ENCODE assay signal across 25 cellular contexts in the genomic region with DNA sequence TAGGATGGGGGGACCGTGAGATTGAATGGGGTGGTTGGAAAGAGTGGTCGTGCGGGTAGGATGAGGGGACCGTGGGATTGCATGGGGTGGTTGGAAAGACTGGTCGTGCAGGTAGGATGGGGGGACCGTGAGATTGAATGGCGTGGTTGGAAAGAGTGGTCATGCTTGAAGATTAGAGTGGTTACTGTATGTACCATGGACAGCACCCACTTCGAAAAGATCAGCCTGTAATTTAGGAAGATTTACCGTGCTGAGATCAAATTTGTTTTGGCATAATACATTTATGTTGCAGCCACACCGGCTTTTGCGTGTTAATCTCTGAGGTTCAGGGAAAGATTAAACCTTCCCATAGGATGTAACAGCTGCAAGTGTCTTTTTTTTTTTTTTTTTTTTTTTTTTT.
DNase-seq lines count a peak whose midpoint lies in the region; ATAC-seq, FAIRE-seq and TF ChIP-seq lines count a peak whose summit lies in the region.
"Had no signal": no experiment of that assay in that cellular context is flagged by ENCODE, and none has a peak within 500 bp of the region (broad histone marks: within the 10 kb centered on the region; RNA-seq: fewer than 3 reads in every experiment).

No MANE protein-coding gene starts in this region.

- SMC1A ChIA-PET in GM12878 (lab: Charles Lee; ENCODE audit: uncharacterized antibody, unreplicated experiment) = no interaction called here

- no peak overlapping the region for H3K56ac ChIP-seq in mesendoderm (ENCODE audit: low read length)

- no peaks in the 10 kb centered on the region for H3K9me3 ChIP-seq in GM12878 (replicated peaks; ENCODE audit: control insufficient read depth, insufficient read depth, low read length)
- no peaks in the 10 kb centered on the region for H3K9me3 ChIP-seq in effector memory CD4-positive, alpha-beta T cell (ENCODE audit: control insufficient read depth, low read length)

- no peak overlapping the region for H3K4me3 ChIP-seq in NB4 (ENCODE audit: low read depth, low read length)
- no peak overlapping the region for H3K4me3 ChIP-seq in GM12878
- no peak overlapping the region for H3K4me3 ChIP-seq in mesendoderm (ENCODE audit: low read length)
- no peak overlapping the region for H3K4me3 ChIP-seq in effector memory CD4-positive, alpha-beta T cell (ENCODE audit: insufficient read depth, low read depth, low read length, poor library complexity, severe bottlenecking)

- H2BK15ac ChIP-seq in mesendoderm (replicated peaks; ENCODE audit: low read depth) = no peak overlapping the region

- H3K23ac ChIP-seq in mesendoderm (ENCODE audit: low read length) = no peak overlapping the region

- WGBS in GM12878 (ENCODE audit: insufficient coverage, insufficient replicate concordance, low lambda C conversion rate, missing lambda C conversion rate) = 34% methylated on average over 11 of the region's 11 CpGs
- WGBS in mesendoderm (ENCODE audit: extremely low coverage, insufficient coverage, low lambda C conversion rate) = no CpG with 5 or more reads among the region's 11 CpGs

- H3K36me3 ChIP-seq in GM12878 (ENCODE audit: control insufficient read depth in 2 of 2, insufficient read depth in 2 of 2, low read length in 1 of 2) (no peaks in the 10 kb centered on the region), mesendoderm (ENCODE audit: control insufficient read depth, insufficient read depth, low read length) (no peaks in the 10 kb centered on the region)
- H3K36me3 ChIP-seq in effector memory CD4-positive, alpha-beta T cell (ENCODE audit: control insufficient read depth, insufficient read depth, low read length) = no peaks in the 10 kb centered on the region

- H3K18ac ChIP-seq in mesendoderm (ENCODE audit: low read length) = no peak overlapping the region

- CTCF ChIA-PET in GM12878 (lab: Yijun Ruan, JAX) = no interaction called here

- H4K5ac ChIP-seq in mesendoderm (ENCODE audit: low read length) = no peak overlapping the region

- RAD21 ChIA-PET in GM12878 (lab: Charles Lee; ENCODE audit: unreplicated experiment) = no interaction called here

- H3K27me3 ChIP-seq in GM12878 (replicated peaks in 1 of 2; ENCODE audit: control insufficient read depth in 2 of 2, insufficient read depth in 2 of 2, low read length in 1 of 2) = no peaks in the 10 kb centered on the region
- no peaks in the 10 kb centered on the region for H3K27me3 ChIP-seq in mesendoderm (ENCODE audit: insufficient read depth, low read length, poor library complexity)
- no peaks in the 10 kb centered on the region for H3K27me3 ChIP-seq in effector memory CD4-positive, alpha-beta T cell (replicated peaks; ENCODE audit: control insufficient read depth, insufficient read depth, low read length, poor library complexity, severe bottlenecking)

- no peak for TF ChIP-seq POLR2A in NB4 (IDR thresholded peaks at IDR 0.05; ENCODE audit: extremely low read depth, insufficient read length)
- TF ChIP-seq POLR2A in GM12878 (IDR thresholded peaks at IDR 0.05; ENCODE audit: low read depth, low read length) = no peak

- FAIRE-seq in GM12878 (lab: Jason Lieb, UNC) = no peak
- FAIRE-seq: GM18507 had no signal

- H2AFZ ChIP-seq in GM12878 (ENCODE audit: control insufficient read depth, low read depth, low read length) = no peak overlapping the region

- no peak for TF ChIP-seq RAD21 in GM12878 (IDR thresholded peaks at IDR 0.05; ENCODE audit: insufficient read depth, low read depth, low read length)

- no peak overlapping the region for H2BK120ac ChIP-seq in mesendoderm (ENCODE audit: low read depth, low read length)

- H3K4ac ChIP-seq in mesendoderm (ENCODE audit: low read depth, low read length) = no peak overlapping the region

- POLR2A ChIA-PET in GM12878 (lab: Charles Lee) = no interaction called here

- no peak for ATAC-seq in GM12878
- ATAC-seq in HG02884 (IDR thresholded peaks at IDR 0.05; ENCODE audit: unreplicated experiment) = no peak
- ATAC-seq: PC-3 had no signal

- H3K4me1 ChIP-seq in GM12878 (ENCODE audit: control insufficient read depth, insufficient read depth, low read length) (no peaks in the 10 kb centered on the region), mesendoderm (ENCODE audit: control insufficient read depth, low read depth, low read length) (no peaks in the 10 kb centered on the region)
- H3K4me1 ChIP-seq in effector memory CD4-positive, alpha-beta T cell (ENCODE audit: control insufficient read depth, insufficient read depth, low read length, poor library complexity, severe bottlenecking) = no peaks in the 10 kb centered on the region

- DNase-seq in NCI-H82 (lab: John Stamatoyannopoulos, UW) (peak; percentile 19), NCI-H82 treated with DMSO at 0.1 percent for 48 hours (lab: John Stamatoyannopoulos, UW; ENCODE audit: unreplicated experiment) (no peak), NB4 (ENCODE audit: low read depth) (peak; percentile 2), GM12878 (ENCODE audit: low read depth, low spot score) (no peak), mesendoderm (peak; percentile 9), 8988T (no peak)
- DNase-seq in effector memory CD4-positive, alpha-beta T cell = no peak
- DNase-seq: Calu3; DMS153; DND-41; H7; IMR-90; NCI-H1092 treated with DMSO at 0.1 percent for 48 hours; NCI-H1436; NCI-H187 treated with DMSO at 0.1 percent for 48 hours; NCI-H2107; NCI-H524; NCI-H748 treated with DMSO at 0.1 percent for 48 hours; NK-92 treated with Interleukin-12 subunit alpha and Interleukin-12 subunit beta, amount 100 ng/mL, for 24 hours; PC-3; RPMI8226; SHP77 had no signal

- no peak overlapping the region for H3K4me2 ChIP-seq in GM12878 (ENCODE audit: control insufficient read depth, insufficient read depth)
- no peak overlapping the region for H3K4me2 ChIP-seq in mesendoderm (ENCODE audit: low read length)

- H4K8ac ChIP-seq in mesendoderm (ENCODE audit: low read depth, low read length) = no peak overlapping the region

- H4K20me1 ChIP-seq in GM12878 (ENCODE audit: control insufficient read depth, insufficient read depth) = no peaks in the 10 kb centered on the region

- TF ChIP-seq CTCF in NB4 (IDR thresholded peaks at IDR 0.05; ENCODE audit: low read depth, low read length) = no peak
- TF ChIP-seq CTCF in GM12878 (IDR thresholded peaks at IDR 0.05 in 2 of 3, conservative IDR thresholded peaks at IDR 0.05 in 1 of 3; ENCODE audit: control insufficient read depth in 2 of 3, extremely low read depth in 1 of 3, insufficient read depth in 1 of 3, low read depth in 3 of 3, low read length in 3 of 3) = no peak

- no peak for TF ChIP-seq EP300 in GM12878 (IDR thresholded peaks at IDR 0.05; ENCODE audit: borderline replicate concordance in 1 of 2, control insufficient read depth in 1 of 2, low read depth in 2 of 2, low read length in 2 of 2)

- H3K79me2 ChIP-seq in GM12878 (ENCODE audit: control insufficient read depth, insufficient read depth, low read length) = no peaks in the 10 kb centered on the region
- H3K79me2 ChIP-seq in mesendoderm (ENCODE audit: control insufficient read depth, insufficient read depth, low read length) = no peaks in the 10 kb centered on the region

- H3K79me1 ChIP-seq in mesendoderm (ENCODE audit: low read length) = no peaks in the 10 kb centered on the region

- H2AK5ac ChIP-seq in mesendoderm (ENCODE audit: low read length) = no peak overlapping the region

- in situ Hi-C loops in GM12878 (cut with MboI) = no loop called here

- H3K9ac ChIP-seq in GM12878 (ENCODE audit: control insufficient read depth, insufficient read depth, low read length) (no peak overlapping the region), mesendoderm (ENCODE audit: low read length) (no peak overlapping the region)

- H3K27ac ChIP-seq in GM12878 (ENCODE audit: control insufficient read depth, insufficient read depth) (no peak overlapping the region), mesendoderm (ENCODE audit: low read depth, low read length) (no peak overlapping the region)
- no peak overlapping the region for H3K27ac ChIP-seq in effector memory CD4-positive, alpha-beta T cell (ENCODE audit: insufficient read depth, low read length, poor library complexity, severe bottlenecking)
- H3K27ac ChIP-seq: 22Rv1 had no signal

- intact Hi-C loops in GM12878 (cut with micrococcal nuclease; ENCODE audit: unreplicated experiment) = no loop called here

- H2BK5ac ChIP-seq in mesendoderm (ENCODE audit: low read length) = no peak overlapping the region

- no TSS peak for BruUV-seq in GM12878 (replicated peaks; lab: Mats Ljungman, UMichigan)

TF ChIP-seq in GM12878, 131 proteins besides CTCF, POLR2A, EP300 and RAD21:
- TF ChIP-seq, protein P1, sequence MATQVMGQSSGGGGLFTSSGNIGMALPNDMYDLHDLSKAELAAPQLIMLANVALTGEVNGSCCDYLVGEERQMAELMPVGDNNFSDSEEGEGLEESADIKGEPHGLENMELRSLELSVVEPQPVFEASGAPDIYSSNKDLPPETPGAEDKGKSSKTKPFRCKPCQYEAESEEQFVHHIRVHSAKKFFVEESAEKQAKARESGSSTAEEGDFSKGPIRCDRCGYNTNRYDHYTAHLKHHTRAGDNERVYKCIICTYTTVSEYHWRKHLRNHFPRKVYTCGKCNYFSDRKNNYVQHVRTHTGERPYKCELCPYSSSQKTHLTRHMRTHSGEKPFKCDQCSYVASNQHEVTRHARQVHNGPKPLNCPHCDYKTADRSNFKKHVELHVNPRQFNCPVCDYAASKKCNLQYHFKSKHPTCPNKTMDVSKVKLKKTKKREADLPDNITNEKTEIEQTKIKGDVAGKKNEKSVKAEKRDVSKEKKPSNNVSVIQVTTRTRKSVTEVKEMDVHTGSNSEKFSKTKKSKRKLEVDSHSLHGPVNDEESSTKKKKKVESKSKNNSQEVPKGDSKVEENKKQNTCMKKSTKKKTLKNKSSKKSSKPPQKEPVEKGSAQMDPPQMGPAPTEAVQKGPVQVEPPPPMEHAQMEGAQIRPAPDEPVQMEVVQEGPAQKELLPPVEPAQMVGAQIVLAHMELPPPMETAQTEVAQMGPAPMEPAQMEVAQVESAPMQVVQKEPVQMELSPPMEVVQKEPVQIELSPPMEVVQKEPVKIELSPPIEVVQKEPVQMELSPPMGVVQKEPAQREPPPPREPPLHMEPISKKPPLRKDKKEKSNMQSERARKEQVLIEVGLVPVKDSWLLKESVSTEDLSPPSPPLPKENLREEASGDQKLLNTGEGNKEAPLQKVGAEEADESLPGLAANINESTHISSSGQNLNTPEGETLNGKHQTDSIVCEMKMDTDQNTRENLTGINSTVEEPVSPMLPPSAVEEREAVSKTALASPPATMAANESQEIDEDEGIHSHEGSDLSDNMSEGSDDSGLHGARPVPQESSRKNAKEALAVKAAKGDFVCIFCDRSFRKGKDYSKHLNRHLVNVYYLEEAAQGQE (IDR thresholded peaks at IDR 0.05; ENCODE audit: low read depth, low read length) = peak; percentile 63; the same call in 1 of the 2 replicates
- no peak for TF ChIP-seq SMAD5 (IDR thresholded peaks at IDR 0.05; ENCODE audit: low read depth)

Comparison
In these comparisons a context has a peak if more than half of its experiments do, and no peak if none do; other contexts are left out.
1. DNase-seq: peak in NCI-H82 (single experiment), NB4 (single experiment) and mesendoderm (single experiment); none in NCI-H82 treated with DMSO at 0.1 percent for 48 hours (single experiment), GM12878 (single experiment), 8988T (single experiment) and effector memory CD4-positive, alpha-beta T cell (0 of 3).